ENCODE assay signal across 24 cellular contexts in the genomic region with DNA sequence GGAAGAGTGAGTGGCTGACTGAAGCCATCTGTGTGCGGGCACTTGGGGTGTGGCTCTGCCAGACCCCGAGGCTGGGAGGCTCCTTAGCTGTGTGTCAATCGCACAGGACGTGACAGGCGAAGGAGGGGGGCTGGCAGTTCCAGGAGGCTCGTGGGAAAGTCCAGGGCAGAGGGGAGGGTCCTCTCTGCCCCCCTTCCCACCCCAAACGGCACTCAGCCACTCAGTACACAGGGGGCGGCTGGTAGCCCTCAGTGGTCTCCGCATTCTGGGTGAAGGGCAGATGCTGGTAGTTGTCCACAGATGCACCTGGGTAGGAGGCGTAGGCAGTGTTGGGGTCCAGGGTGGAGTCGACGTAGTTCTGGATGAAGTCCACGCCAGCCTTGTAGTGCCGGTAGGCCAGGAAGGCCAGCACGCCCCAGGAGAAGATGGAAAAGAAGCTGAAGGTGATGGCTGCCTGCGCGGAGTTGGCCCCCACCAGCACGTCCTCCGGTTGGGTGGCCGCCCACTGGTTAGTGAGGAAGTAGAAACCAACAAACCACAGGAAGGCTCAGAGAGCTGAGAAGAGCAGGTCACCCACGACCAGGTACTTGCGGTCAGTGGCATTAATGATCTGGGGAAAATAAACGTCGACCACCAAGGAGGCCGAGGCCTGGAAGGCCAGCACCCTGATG.
"Had no signal": no experiment of that assay in that cellular context is flagged by ENCODE, and none has a peak within 500 bp of the region (broad histone marks: within the 10 kb centered on the region; RNA-seq: fewer than 3 reads in every experiment).

No MANE protein-coding gene starts in this region.

- H3K4me2 ChIP-seq: PC-9 had no signal

- H3K4me3 Mint-ChIP-seq: activated CD8-positive, alpha-beta T cell treated with anti-CD3 and anti-CD28 coated beads, Interleukin-2, amount 10 ng/mL, durations not matched to agents 7 days and 5 days; activated naive CD8-positive, alpha-beta T cell; activated T-cell treated with anti-CD3 and anti-CD28 coated beads, Interleukin-2, amount 50 U/mL, for 24 hours; activated T-helper 1 cell treated with anti-CD3 and anti-CD28 coated beads, Interleukin-12 subunit alpha, Interleukin-12 subunit beta, Interleukin-2, Interleukin-4 antibody, amounts not matched to agents 30 ng/mL and 10 ng/mL and 1 ng/mL, durations not matched to agents 14 hours and 24 hours and 36 hours; brain; T-helper 17 cell; WTC11 had no signal

- H3K36me3 Mint-ChIP-seq: brain, WTC11 had no signal

- H3K4me3 ChIP-seq: cardiac muscle cell, K562, PC-9 had no signal

- H3K4me1 Mint-ChIP-seq: brain had no signal

- H3K27ac Mint-ChIP-seq: activated CD8-positive, alpha-beta T cell treated with anti-CD3 and anti-CD28 coated beads, Interleukin-2, amount 10 ng/mL, durations not matched to agents 7 days and 5 days; activated naive CD8-positive, alpha-beta T cell; activated T-cell treated with anti-CD3 and anti-CD28 coated beads, Interleukin-2, amount 50 U/mL, for 24 hours; activated T-helper 1 cell treated with anti-CD3 and anti-CD28 coated beads, Interleukin-12 subunit alpha, Interleukin-12 subunit beta, Interleukin-2, Interleukin-4 antibody, amounts not matched to agents 30 ng/mL and 10 ng/mL and 1 ng/mL, durations not matched to agents 14 hours and 24 hours and 36 hours; brain; T-helper 17 cell; WTC11 had no signal

- H3K9me3 Mint-ChIP-seq: activated T-helper 1 cell treated with anti-CD3 and anti-CD28 coated beads, Interleukin-12 subunit alpha, Interleukin-12 subunit beta, Interleukin-2, Interleukin-4 antibody, amounts not matched to agents 30 ng/mL and 10 ng/mL and 1 ng/mL, durations not matched to agents 14 hours and 24 hours and 36 hours; WTC11 had no signal

- H3K27me3 Mint-ChIP-seq: activated naive CD8-positive, alpha-beta T cell; activated T-cell treated with anti-CD3 and anti-CD28 coated beads, Interleukin-2, amount 50 U/mL, for 24 hours; T-helper 17 cell had no signal

- ATAC-seq: activated CD8-positive, alpha-beta T cell treated with anti-CD3 and anti-CD28 coated beads, Interleukin-2, amount 10 ng/mL, durations not matched to agents 7 days and 5 days; K562; T-helper 17 cell had no signal

- DNase-seq: activated CD4-positive, alpha-beta T cell treated with anti-CD3 and anti-CD28 coated beads for 48 hours; activated CD4-positive, alpha-beta T cell treated with anti-CD3 and anti-CD28 coated beads, Interleukin-2, amount 50 U/mL, for 4 hours; activated CD4-positive, CD25-positive, alpha-beta regulatory T cell treated with anti-CD3 and anti-CD28 coated beads, Interleukin-2, amount 50 U/mL, for 72 hours; activated CD8-positive, alpha-beta T cell treated with anti-CD3 and anti-CD28 coated beads, Interleukin-2, amount 10 ng/mL, durations not matched to agents 7 days and 5 days; activated effector memory CD4-positive, alpha-beta T cell treated with Interleukin-2 at 50 U/mL for 16 hours; activated naive CD4-positive, alpha-beta T cell; activated T-cell treated with anti-CD3 and anti-CD28 coated beads, Interleukin-2, amount 50 U/mL, for 24 hours; amygdala; Kasumi-1; NCI-H1048; NCI-H1930; NCI-H2171 treated with DMSO at 0.1 percent for 48 hours; NCI-H345; NCI-H524; PC-9; SIG-M5; T-helper 17 cell; T-helper 9 cell had no signal

- H3K27me3 ChIP-seq: cardiac muscle cell had no signal

- H3K27ac ChIP-seq: cardiac muscle cell, PC-9 had no signal

- H3K36me3 ChIP-seq: cardiac muscle cell had no signal

- H2AFZ ChIP-seq: PC-9 had no signal
